18 cellular contexts compared by ENCODE assay signal in genomic region chr2:205495819-205496218, GRCh38.
DNase-seq lines count a peak whose midpoint lies in the region; ATAC-seq and TF ChIP-seq lines count a peak whose summit lies in the region.
"Had no signal": no experiment of that assay in that cellular context is flagged by ENCODE, and none has a peak within 500 bp of the region (broad histone marks: within the 10 kb centered on the region; RNA-seq: fewer than 3 reads in every experiment).

No MANE protein-coding gene starts in this region.

- H3K27me3 ChIP-seq in adipocyte (replicated peaks; ENCODE audit: control insufficient read depth, insufficient read depth, low read length), result no peaks in the 10 kb centered on the region
- no peaks in the 10 kb centered on the region for H3K27me3 ChIP-seq in heart left ventricle

- H3K4me3 Mint-ChIP-seq in HFFc6, result peak overlapping the region; percentile 31; the same call in 1 of the 2 replicates
- no peak overlapping the region for H3K4me3 Mint-ChIP-seq in T-helper 17 cell
- no peak overlapping the region for H3K4me3 Mint-ChIP-seq in activated CD8-positive, alpha-beta T cell treated with anti-CD3 and anti-CD28 coated beads, Interleukin-2, amount 10 ng/mL, durations not matched to agents 7 days and 5 days
- H3K4me3 Mint-ChIP-seq: CD4-positive, alpha-beta memory T cell had no signal

- TF ChIP-seq POLR2A in heart left ventricle (IDR thresholded peaks at IDR 0.05), result no peak

- TF ChIP-seq CTCF in HFFc6 (IDR thresholded peaks at IDR 0.05) (no peak), fibroblast of pulmonary artery (IDR thresholded peaks at IDR 0.05; ENCODE audit: low read length, missing control alignments) (no peak), heart left ventricle (IDR thresholded peaks at IDR 0.05) (no peak)

- DNase-seq in HFFc6 (peak; percentile 44), adipocyte (ENCODE audit: low read depth) (peak; percentile 41), fibroblast of pulmonary artery (ENCODE audit: low read depth) (peak; percentile 10), NCI-H128 (lab: John Stamatoyannopoulos, UW; ENCODE audit: unreplicated experiment) (no peak), T-helper 17 cell (no peak), heart left ventricle (no peak)
- DNase-seq in activated CD8-positive, alpha-beta T cell treated with anti-CD3 and anti-CD28 coated beads, Interleukin-2, amount 10 ng/mL, durations not matched to agents 7 days and 5 days, result no peak
- DNase-seq: CD4-positive, alpha-beta memory T cell; H7; MV-4-11; NCI-H1417 treated with DMSO at 0.1 percent for 48 hours; NCI-H1930; NCI-H2171; NCI-H748 treated with DMSO at 0.1 percent for 48 hours; OCI-M1; RPMI8226; SIG-M5 had no signal

- peaks cover 5% of the 10 kb centered on the region for H3K36me3 Mint-ChIP-seq in HFFc6 (ENCODE audit: low read depth)
- H3K36me3 Mint-ChIP-seq in T-helper 17 cell (ENCODE audit: low read depth), result no peaks in the 10 kb centered on the region
- no peaks in the 10 kb centered on the region for H3K36me3 Mint-ChIP-seq in activated CD8-positive, alpha-beta T cell treated with anti-CD3 and anti-CD28 coated beads, Interleukin-2, amount 10 ng/mL, durations not matched to agents 7 days and 5 days (ENCODE audit: low read depth)
- H3K36me3 Mint-ChIP-seq: CD4-positive, alpha-beta memory T cell had no signal

- peak overlapping the region; percentile 82 for H3K27ac Mint-ChIP-seq in HFFc6
- no peak overlapping the region for H3K27ac Mint-ChIP-seq in T-helper 17 cell
- no peak overlapping the region for H3K27ac Mint-ChIP-seq in activated CD8-positive, alpha-beta T cell treated with anti-CD3 and anti-CD28 coated beads, Interleukin-2, amount 10 ng/mL, durations not matched to agents 7 days and 5 days
- H3K27ac Mint-ChIP-seq: CD4-positive, alpha-beta memory T cell had no signal

- POLR2A ChIA-PET in activated CD8-positive, alpha-beta T cell treated with anti-CD3 and anti-CD28 coated beads, Interleukin-2, amount 10 ng/mL, durations not matched to agents 7 days and 5 days (lab: Charles Lee), result no interaction called here

- H3K9me3 Mint-ChIP-seq in HFFc6, result peaks cover 10% of the 10 kb centered on the region
- peaks cover 3% of the 10 kb centered on the region for H3K9me3 Mint-ChIP-seq in activated CD8-positive, alpha-beta T cell treated with anti-CD3 and anti-CD28 coated beads, Interleukin-2, amount 10 ng/mL, durations not matched to agents 7 days and 5 days (ENCODE audit: insufficient read depth)

- H3K27me3 Mint-ChIP-seq in HFFc6 (ENCODE audit: insufficient read depth) (no peaks in the 10 kb centered on the region), T-helper 17 cell (peaks cover 11% of the 10 kb centered on the region)
- peaks cover 3% of the 10 kb centered on the region for H3K27me3 Mint-ChIP-seq in activated CD8-positive, alpha-beta T cell treated with anti-CD3 and anti-CD28 coated beads, Interleukin-2, amount 10 ng/mL, durations not matched to agents 7 days and 5 days (ENCODE audit: low read depth)

- no peak overlapping the region for H3K27ac ChIP-seq in heart left ventricle

- 65 to 79% (median 75%) methylated on average over 1 of the region's 1 CpG for WGBS in heart left ventricle, 4 donors

- intact Hi-C loops in heart left ventricle (cut with DNase I), result no loop called here

- H3K9ac ChIP-seq in adipocyte (ENCODE audit: low read length), result no peak overlapping the region

- H3K9me3 ChIP-seq in adipocyte (ENCODE audit: control insufficient read depth, low read length) (no peaks in the 10 kb centered on the region), T-helper 17 cell (ENCODE audit: control insufficient read depth, low read length, poor library complexity, severe bottlenecking) (no peaks in the 10 kb centered on the region), heart left ventricle (peaks cover 0 to 6% (median 0%) of the 10 kb centered on the region in 12 donors)

- ATAC-seq in T-helper 17 cell, result no peak
- no peak for ATAC-seq in heart left ventricle
- ATAC-seq in activated CD8-positive, alpha-beta T cell treated with anti-CD3 and anti-CD28 coated beads, Interleukin-2, amount 10 ng/mL, durations not matched to agents 7 days and 5 days, result no peak
- ATAC-seq: K562 had no signal

- no peak overlapping the region for H3K4me3 ChIP-seq in adipocyte (ENCODE audit: low read length)
- no peak overlapping the region for H3K4me3 ChIP-seq in fibroblast of pulmonary artery (replicated peaks; ENCODE audit: low read depth, low read length)
- no peak overlapping the region for H3K4me3 ChIP-seq in heart left ventricle
- H3K4me3 ChIP-seq: K562 had no signal

- H3K36me3 ChIP-seq in adipocyte (ENCODE audit: control insufficient read depth, insufficient read depth, low read length, severe bottlenecking) (peaks cover 9% of the 10 kb centered on the region), heart left ventricle (peaks cover 0 to 11% (median 0%) of the 10 kb centered on the region in 9 donors)

- H3K4me1 Mint-ChIP-seq in HFFc6 (ENCODE audit: low read depth) (peaks cover 39% of the 10 kb centered on the region), T-helper 17 cell (peaks cover 3% of the 10 kb centered on the region)
- no peaks in the 10 kb centered on the region for H3K4me1 Mint-ChIP-seq in activated CD8-positive, alpha-beta T cell treated with anti-CD3 and anti-CD28 coated beads, Interleukin-2, amount 10 ng/mL, durations not matched to agents 7 days and 5 days (ENCODE audit: low read depth)
- H3K4me1 Mint-ChIP-seq: CD4-positive, alpha-beta memory T cell had no signal

- H3K4me1 ChIP-seq in adipocyte (ENCODE audit: control insufficient read depth, insufficient read depth, low read length) (peaks cover 18% of the 10 kb centered on the region), heart left ventricle (peaks cover 0 to 10% (median 0%) of the 10 kb centered on the region in 12 donors)

- CTCF ChIA-PET in activated CD8-positive, alpha-beta T cell treated with anti-CD3 and anti-CD28 coated beads, Interleukin-2, amount 10 ng/mL, durations not matched to agents 7 days and 5 days (lab: Charles Lee), result no interaction called here

Comparison
In these comparisons a context has a peak if more than half of its experiments do, and no peak if none do; other contexts are left out.
1. DNase-seq: peak in HFFc6 (single experiment), adipocyte (single experiment) and fibroblast of pulmonary artery (single experiment); none in NCI-H128 (single experiment), T-helper 17 cell (0 of 3), heart left ventricle (0 of 5) and activated CD8-positive, alpha-beta T cell treated with anti-CD3 and anti-CD28 coated beads, Interleukin-2, amount 10 ng/mL, durations not matched to agents 7 days and 5 days (single experiment).